Comparison of ENCODE assay signal across 16 cellular contexts in the genomic region with DNA sequence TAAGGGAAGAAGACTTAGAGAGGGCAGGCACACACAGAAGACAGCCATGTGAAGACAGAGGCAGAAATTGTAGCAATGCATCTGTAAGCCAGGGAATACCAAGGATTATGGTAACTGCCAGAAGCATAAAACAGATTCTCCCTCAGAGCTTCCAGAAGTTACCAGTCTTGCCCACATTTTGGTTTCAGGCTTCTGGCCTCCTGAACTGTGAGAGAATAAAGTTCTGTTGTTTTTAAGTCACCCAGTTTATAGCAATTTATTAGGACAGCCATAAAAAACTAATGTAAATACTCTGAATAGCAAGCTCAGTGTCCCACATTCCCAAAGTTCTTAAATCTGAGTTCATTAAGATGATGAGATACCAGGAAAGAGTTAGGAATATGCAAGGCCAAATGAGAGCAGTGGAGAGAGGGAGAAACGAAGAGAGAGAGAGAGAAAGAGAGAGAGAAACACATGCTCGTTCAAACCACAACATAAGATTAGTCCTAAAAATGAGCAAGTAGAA.
"Had no signal": no experiment of that assay in that cellular context is flagged by ENCODE, and none has a peak within 500 bp of the region (broad histone marks: within the 10 kb centered on the region; RNA-seq: fewer than 3 reads in every experiment).

No MANE protein-coding gene starts in this region.

- H3K4me3 Mint-ChIP-seq: naive thymus-derived CD8-positive, alpha-beta T cell; neural crest cell had no signal

- ATAC-seq: gastrocnemius medialis; heart right ventricle; left lobe of liver; mucosa of descending colon; naive thymus-derived CD8-positive, alpha-beta T cell had no signal

- H3K27ac ChIP-seq: colonic mucosa, gastrocnemius medialis, heart right ventricle, ovary, right atrium auricular region had no signal

- H3K4me1 Mint-ChIP-seq: naive thymus-derived CD8-positive, alpha-beta T cell had no signal

- H3K27me3 ChIP-seq: colonic mucosa, gastrocnemius medialis, heart right ventricle, ovary, right atrium auricular region had no signal

- DNase-seq: colonic mucosa; dermis blood vessel endothelial cell; gastrocnemius medialis; heart right ventricle; islet precursor cell; mammary epithelial cell; mucosa of descending colon; naive thymus-derived CD8-positive, alpha-beta T cell; ovary; small intestine; stimulated activated CD4-positive, alpha-beta T cell treated with anti-CD3 and anti-CD28 coated beads, Interleukin-2, amount 100 ng/mL, for 48 hours; stimulated activated naive CD4-positive, alpha-beta T cell treated with Interleukin-2 at 50 U/mL for 16 hours; trophoblast cell had no signal

- H3K4me3 ChIP-seq: colonic mucosa, gastrocnemius medialis, heart right ventricle, mucosa of descending colon, ovary, right atrium auricular region had no signal

- H3K36me3 ChIP-seq: colonic mucosa, gastrocnemius medialis, heart right ventricle, ovary, right atrium auricular region had no signal

- H3K27ac Mint-ChIP-seq: naive thymus-derived CD8-positive, alpha-beta T cell had no signal

- H3K9me3 ChIP-seq: colonic mucosa, gastrocnemius medialis had no signal

- H3K4me1 ChIP-seq: colonic mucosa, gastrocnemius medialis, heart right ventricle, right atrium auricular region had no signal
